28 cellular contexts compared by ENCODE assay signal in the genomic region with DNA sequence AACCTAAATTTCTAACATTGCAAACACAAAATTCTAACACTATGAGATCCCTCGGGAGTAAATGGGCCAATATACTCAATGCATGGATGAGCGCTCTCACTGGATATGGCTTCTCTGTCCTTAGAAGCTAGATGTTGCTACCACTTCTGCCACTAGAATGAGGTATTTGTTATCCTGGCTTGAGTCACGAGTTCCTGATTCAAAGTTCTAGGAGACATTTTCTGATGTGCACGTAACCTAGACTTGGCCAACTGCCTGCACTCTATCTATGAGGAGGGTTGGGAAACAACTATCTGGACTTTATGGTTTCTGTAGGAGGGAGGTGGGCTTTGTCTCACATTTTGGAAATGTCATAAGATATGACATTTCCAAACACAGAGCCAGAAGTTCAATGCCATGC. TPM values are rescaled to one million over a fixed set of nuclear protein-coding genes. Genes with fewer than 3 reads are reported as not detected.
A peak's percentile ranks its signal among the peaks of the same experiment; 100 is the strongest.
DNase-seq lines count a peak whose midpoint lies in the region; FAIRE-seq and TF ChIP-seq lines count a peak whose summit lies in the region.
"Had no signal": no experiment of that assay in that cellular context is flagged by ENCODE, and none has a peak within 500 bp of the region (broad histone marks: within the 10 kb centered on the region; RNA-seq: fewer than 3 reads in every experiment).

No MANE protein-coding gene starts in this region.

- FAIRE-seq in HTR-8/SVneo (lab: Jason Lieb, UNC): peak; percentile 55
- FAIRE-seq: bronchial epithelial cell, D721Med, GM12891, keratinocyte had no signal

- H3K4me3 ChIP-seq in fibroblast of the aortic adventitia (ENCODE audit: low read depth, low read length) (no peak overlapping the region), smooth muscle cell (no peak overlapping the region)
- H3K4me3 ChIP-seq: adrenal gland, lower lobe of right lung, mucosa of descending colon, suprapubic skin, uterus had no signal

- H3K9me3 ChIP-seq in smooth muscle cell (replicated peaks; ENCODE audit: low read depth): no peaks in the 10 kb centered on the region
- H3K9me3 ChIP-seq: adrenal gland, lower lobe of right lung, mucosa of descending colon, suprapubic skin, uterus had no signal

- H3K4me2 ChIP-seq in smooth muscle cell: no peak overlapping the region

- no peaks in the 10 kb centered on the region for H3K27me3 ChIP-seq in smooth muscle cell (ENCODE audit: low read depth)
- H3K27me3 ChIP-seq: adrenal gland, suprapubic skin, uterus had no signal

- H3K27ac ChIP-seq in smooth muscle cell (ENCODE audit: low read depth): peak overlapping the region; percentile 7
- H3K27ac ChIP-seq: adrenal gland, HL-60, suprapubic skin, uterus had no signal

- no peak overlapping the region for H2AFZ ChIP-seq in smooth muscle cell (ENCODE audit: low read depth)

- peaks cover 23% of the 10 kb centered on the region for H3F3A ChIP-seq in smooth muscle cell (ENCODE audit: low read depth)

- 70% methylated on average over 4 of the region's 4 CpGs for WGBS in smooth muscle cell (ENCODE audit: low lambda C conversion rate)

- DNase-seq in HTR-8/SVneo (ENCODE audit: insufficient read length, low spot score): no peak
- DNase-seq in amniotic epithelial cell (ENCODE audit: low read depth): peak; percentile 79
- peak; percentile 40 for DNase-seq in fibroblast of the aortic adventitia (ENCODE audit: low read depth)
- no peak for DNase-seq in smooth muscle cell (lab: John Stamatoyannopoulos, UW; ENCODE audit: unreplicated experiment)
- DNase-seq in cortex of kidney (lab: John Stamatoyannopoulos, UW): no peak
- no peak for DNase-seq in 8988T
- DNase-seq in NCI-H1048 (lab: John Stamatoyannopoulos, UW): no peak
- DNase-seq: activated B cell treated with CpG ODN at 0.5 μM for 24 hours; activated CD4-positive, alpha-beta T cell treated with anti-CD3 and anti-CD28 coated beads, Interleukin-2, amount 50 U/mL, for 1 hour; activated naive CD4-positive, alpha-beta T cell; activated T-cell treated with anti-CD3 and anti-CD28 coated beads, Interleukin-2, amount 50 U/mL, for 72 hours; adrenal gland; Kasumi-1; lower lobe of right lung; mucosa of descending colon; MV-4-11; NCI-H146; NCI-H2171; NCI-H526; NK-92 treated with Interleukin-12 subunit alpha and Interleukin-12 subunit beta, amount 100 ng/mL, for 24 hours; stimulated activated CD4-positive, alpha-beta T cell treated with anti-CD3 and anti-CD28 coated beads, Interleukin-4, amount 100 ng/mL, for 4 hours; uterus had no signal

- TF ChIP-seq CTCF in fibroblast of the aortic adventitia (IDR thresholded peaks at IDR 0.05; ENCODE audit: insufficient read depth, low read length) (no peak), smooth muscle cell (IDR thresholded peaks at IDR 0.05; ENCODE audit: borderline replicate concordance, insufficient read depth, poor library complexity, severe bottlenecking) (no peak)

- H4K20me1 ChIP-seq in smooth muscle cell (ENCODE audit: low read depth): peaks cover 79% of the 10 kb centered on the region

- no peaks in the 10 kb centered on the region for H3K4me1 ChIP-seq in smooth muscle cell (ENCODE audit: low read depth)

- H3K79me2 ChIP-seq in smooth muscle cell (ENCODE audit: low read depth): peaks cover 100% of the 10 kb centered on the region

- no peak overlapping the region for H3K9ac ChIP-seq in smooth muscle cell (ENCODE audit: low read depth)

- peaks cover 14% of the 10 kb centered on the region for H3K36me3 ChIP-seq in smooth muscle cell (ENCODE audit: low read depth)
- H3K36me3 ChIP-seq: adrenal gland, suprapubic skin, uterus had no signal

RNA-seq across cellular contexts. Expression of gene FERMT2, which starts 37.6 kb away (rescaled TPM):
- total RNA-seq in fibroblast of the aortic adventitia (ENCODE audit: low replicate concordance) (133 and 162 TPM in 2 replicates), smooth muscle cell (271 and 287 TPM in 2 replicates)
- polyA plus RNA-seq in smooth muscle cell: 112 and 113 TPM in 2 replicates

Comparison
In these comparisons a context has a peak if more than half of its experiments do, and no peak if none do; other contexts are left out.
1. DNase-seq: peak in amniotic epithelial cell (single experiment) and fibroblast of the aortic adventitia (single experiment); none in HTR-8/SVneo (single experiment), smooth muscle cell (single experiment), cortex of kidney (single experiment), 8988T (single experiment) and NCI-H1048 (single experiment).